8 cellular contexts compared by ENCODE assay signal in the genomic region with DNA sequence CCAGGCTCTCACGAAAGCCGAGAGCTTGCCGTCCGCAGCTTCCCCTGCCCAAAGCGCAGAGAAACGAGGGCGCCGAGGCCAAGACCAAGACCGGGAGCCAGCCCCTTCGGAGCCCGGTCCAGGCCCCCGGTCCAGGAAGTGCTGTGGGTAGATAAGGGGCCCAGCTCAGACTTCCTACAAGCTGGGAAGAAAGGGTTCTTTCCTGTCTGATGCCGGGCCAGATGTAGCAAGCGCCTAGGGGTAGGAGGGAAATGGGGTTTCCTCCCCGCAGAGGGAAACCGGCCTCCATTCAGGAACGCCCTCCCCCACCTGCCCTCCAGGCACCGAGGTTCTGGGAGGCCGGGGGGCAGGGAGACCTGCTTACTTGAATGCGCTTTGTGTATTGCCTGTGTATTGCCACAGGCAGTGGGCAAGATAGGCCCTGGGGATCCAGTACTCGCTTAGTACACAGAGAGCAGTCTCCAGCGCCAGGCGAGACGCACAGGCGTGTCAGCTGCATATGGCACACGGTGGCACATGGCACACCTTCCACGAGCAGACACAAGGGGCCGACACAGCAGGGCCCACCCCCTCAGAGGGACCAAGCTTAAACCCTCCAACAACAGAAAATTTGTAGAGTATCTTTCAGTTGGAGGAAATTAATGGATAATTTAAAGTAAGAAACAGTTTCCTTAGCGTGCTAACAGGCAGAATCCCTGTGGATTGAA. TPM values are rescaled to one million over a fixed set of nuclear protein-coding genes. Genes with fewer than 3 reads are reported as not detected.
DNase-seq lines count a peak whose midpoint lies in the region; ATAC-seq and TF ChIP-seq lines count a peak whose summit lies in the region.

No MANE protein-coding gene starts in this region.

- H4K8ac ChIP-seq in IMR-90 (ENCODE audit: low read depth in 2 of 2, low read length in 2 of 2): peak overlapping the region; percentile 61 to 87; a peak in 2 of 4 replicates

- peak overlapping the region; percentile 70 for H3K4ac ChIP-seq in IMR-90 (ENCODE audit: low read depth, low read length)

- no peak for TF ChIP-seq CTCF in IMR-90 (conservative IDR thresholded peaks at IDR 0.05; ENCODE audit: low read depth, low read length)
- no peak for TF ChIP-seq CTCF in liver (IDR thresholded peaks at IDR 0.05; ENCODE audit: low read depth, low read length, missing input control)

- peaks cover 21% of the 10 kb centered on the region for H3K4me1 Mint-ChIP-seq in T-helper 1 cell treated with Interleukin-12 subunit alpha and Interleukin-12 subunit beta and Interleukin-4 antibody, amounts not matched to agents 30 μg/mL and 1 μg/mL, for 36 hours (ENCODE audit: low read depth)
- H3K4me1 Mint-ChIP-seq in stimulated activated memory B cell treated with anti-CD40 and anti-IgM and Interleukin-4, amounts not matched to agents 10 μg/mL and 1 μg/mL and 100 μg/mL, for 72 hours: peaks cover 12% of the 10 kb centered on the region

- H3K14ac ChIP-seq in IMR-90 (replicated peaks; ENCODE audit: low read depth, low read length): no peak overlapping the region; the same call in 1 of the 2 replicates

- H2AFZ ChIP-seq in IMR-90 (replicated peaks; ENCODE audit: low read length, poor library complexity): peak overlapping the region; percentile 94

- TF ChIP-seq RAD21 in IMR-90 (IDR thresholded peaks at IDR 0.05; ENCODE audit: low read length) (no peak), liver (IDR thresholded peaks at IDR 0.05) (no peak)

- H3K27ac ChIP-seq in IMR-90 (ENCODE audit: insufficient read depth, low read length): no peak overlapping the region
- peak overlapping the region; percentile 73 to 75 for H3K27ac ChIP-seq in liver (ENCODE audit: low read depth in 1 of 2, low read length in 2 of 2)

- peak overlapping the region; percentile 8; the same call in 1 of the 2 replicates for H2BK120ac ChIP-seq in IMR-90 (ENCODE audit: low read depth, low read length)

- H3K27me3 ChIP-seq in IMR-90 (ENCODE audit: control insufficient read depth, insufficient read depth, low read length) (peaks cover under 1% of the 10 kb centered on the region; the same call in 1 of the 2 replicates), liver (ENCODE audit: control insufficient read depth in 4 of 4, insufficient read depth in 4 of 4, low read length in 3 of 4) (no peaks in the 10 kb centered on the region)

- no peak overlapping the region; the same call in 1 of the 2 replicates for H2BK20ac ChIP-seq in IMR-90 (ENCODE audit: low read depth, low read length)

- dilution Hi-C loops in IMR-90 (cut with HindIII; ENCODE audit: low sequenced_read_pairs, unreplicated experiment): no loop called here

- H2AK5ac ChIP-seq in IMR-90 (ENCODE audit: low read depth, low read length): peak overlapping the region; percentile 75; the same call in 1 of the 2 replicates

- H4K5ac ChIP-seq in IMR-90 (ENCODE audit: low read depth, low read length): no peak overlapping the region

- H3K18ac ChIP-seq in IMR-90 (ENCODE audit: low read depth, low read length): no peak overlapping the region

- in situ Hi-C loops in IMR-90 (cut with MboI; ENCODE audit: low sequenced_read_pairs): no loop called here
- in situ Hi-C loops in T47D (cut with HindIII; ENCODE audit: low pct_unique_long_range_greater_than_20kb, low sequenced_read_pairs): no loop called here

- H3K9me3 Mint-ChIP-seq in T-helper 1 cell treated with Interleukin-12 subunit alpha and Interleukin-12 subunit beta and Interleukin-4 antibody, amounts not matched to agents 30 μg/mL and 1 μg/mL, for 36 hours: no peaks in the 10 kb centered on the region
- H3K9me3 Mint-ChIP-seq in stimulated activated memory B cell treated with anti-CD40 and anti-IgM and Interleukin-4, amounts not matched to agents 10 μg/mL and 1 μg/mL and 100 μg/mL, for 72 hours: no peaks in the 10 kb centered on the region

- peaks cover 4% of the 10 kb centered on the region for H3K4me1 ChIP-seq in IMR-90 (ENCODE audit: control insufficient read depth, insufficient read depth, low read length)
- H3K4me1 ChIP-seq in liver (ENCODE audit: control insufficient read depth in 4 of 4, insufficient read depth in 4 of 4, low read length in 3 of 4): peaks cover 7 to 16% (median 9%) of the 10 kb centered on the region in 4 donors

- intact Hi-C loops in IMR-90 (cut with micrococcal nuclease): no loop called here

- CTCF ChIA-PET in IMR-90 (lab: Yijun Ruan, JAX): interaction anchor here (0.5 kb wide), 1 partner anchor 1583 kb away, joined by 5 read pairs; no protein-coding TSS in a partner anchor

- no peak overlapping the region for H2BK15ac ChIP-seq in IMR-90 (ENCODE audit: low read depth, low read length)

- H3K9me3 ChIP-seq in IMR-90 (ENCODE audit: control insufficient read depth, insufficient read depth, low read length): no peaks in the 10 kb centered on the region
- H3K9me3 ChIP-seq in liver (ENCODE audit: control insufficient read depth in 4 of 4, low read length in 3 of 4): no peaks in the 10 kb centered on the region

- TF ChIP-seq POLR2A in IMR-90 (IDR thresholded peaks at IDR 0.05; ENCODE audit: low read depth, low read length): no peak

- no peaks in the 10 kb centered on the region for H4K20me1 ChIP-seq in IMR-90 (ENCODE audit: insufficient read depth, low read length)

- H3K9me1 ChIP-seq in IMR-90 (ENCODE audit: insufficient read depth, low read length): no peaks in the 10 kb centered on the region

- H3K27ac Mint-ChIP-seq in T-helper 1 cell treated with Interleukin-12 subunit alpha and Interleukin-12 subunit beta and Interleukin-4 antibody, amounts not matched to agents 30 μg/mL and 1 μg/mL, for 36 hours: no peak overlapping the region
- H3K27ac Mint-ChIP-seq in stimulated activated memory B cell treated with anti-CD40 and anti-IgM and Interleukin-4, amounts not matched to agents 10 μg/mL and 1 μg/mL and 100 μg/mL, for 72 hours: peak overlapping the region; percentile 69

- H3K4me3 ChIP-seq in IMR-90 (ENCODE audit: insufficient read depth, low read depth, low read length) (no peak overlapping the region), liver (ENCODE audit: low read depth in 1 of 3, low read length in 3 of 3) (peak overlapping the region in 1 of 3 donors; percentile 76)

- peaks cover 38% of the 10 kb centered on the region for H3K27me3 Mint-ChIP-seq in T-helper 1 cell treated with Interleukin-12 subunit alpha and Interleukin-12 subunit beta and Interleukin-4 antibody, amounts not matched to agents 30 μg/mL and 1 μg/mL, for 36 hours (ENCODE audit: low read depth)
- H3K27me3 Mint-ChIP-seq in stimulated activated memory B cell treated with anti-CD40 and anti-IgM and Interleukin-4, amounts not matched to agents 10 μg/mL and 1 μg/mL and 100 μg/mL, for 72 hours: no peaks in the 10 kb centered on the region

- POLR2A ChIA-PET in IMR-90 (lab: Charles Lee; ENCODE audit: unreplicated experiment): no interaction called here

- BruUV-seq in IMR-90 (replicated peaks; lab: Mats Ljungman, UMichigan): no TSS peak

- peaks cover 1% of the 10 kb centered on the region for H3K36me3 Mint-ChIP-seq in T-helper 1 cell treated with Interleukin-12 subunit alpha and Interleukin-12 subunit beta and Interleukin-4 antibody, amounts not matched to agents 30 μg/mL and 1 μg/mL, for 36 hours (ENCODE audit: low read depth)
- no peaks in the 10 kb centered on the region for H3K36me3 Mint-ChIP-seq in stimulated activated memory B cell treated with anti-CD40 and anti-IgM and Interleukin-4, amounts not matched to agents 10 μg/mL and 1 μg/mL and 100 μg/mL, for 72 hours

- H3K4me3 Mint-ChIP-seq in T-helper 1 cell treated with Interleukin-12 subunit alpha and Interleukin-12 subunit beta and Interleukin-4 antibody, amounts not matched to agents 30 μg/mL and 1 μg/mL, for 36 hours: peak overlapping the region; percentile 25
- H3K4me3 Mint-ChIP-seq in stimulated activated memory B cell treated with anti-CD40 and anti-IgM and Interleukin-4, amounts not matched to agents 10 μg/mL and 1 μg/mL and 100 μg/mL, for 72 hours: peak overlapping the region; percentile 69

- H2AK9ac ChIP-seq in IMR-90 (replicated peaks; ENCODE audit: low read depth, low read length, poor library complexity): peak overlapping the region; percentile 69

- H3K4me2 ChIP-seq in IMR-90 (ENCODE audit: low read depth, low read length): no peak overlapping the region

- H2BK5ac ChIP-seq in IMR-90 (ENCODE audit: low read depth, low read length, poor library complexity, severe bottlenecking): no peak overlapping the region

- peak; percentile 22 for ATAC-seq in GM19043 (IDR thresholded peaks at IDR 0.05; ENCODE audit: low read depth, unreplicated experiment)
- ATAC-seq in IMR-90 (ENCODE audit: low read depth): no peak
- ATAC-seq in stimulated activated memory B cell treated with anti-CD40 and anti-IgM and Interleukin-4, amounts not matched to agents 10 μg/mL and 1 μg/mL and 100 μg/mL, for 72 hours: peak; percentile 6

- H3K79me1 ChIP-seq in IMR-90 (ENCODE audit: low read depth in 1 of 2, low read length in 2 of 2): no peaks in the 10 kb centered on the region

- no peak overlapping the region for H3K23ac ChIP-seq in IMR-90 (ENCODE audit: low read depth, low read length)

- 77% methylated on average over 7 of the region's 29 CpGs; no CpG with 5 or more reads in 1 of the 2 experiments for WGBS in IMR-90 (ENCODE audit: extremely low coverage in 2 of 2, insufficient read length in 1 of 2), 2 experiments
- 61% methylated on average over 29 of the region's 29 CpGs for WGBS in liver

- H3K9ac ChIP-seq in IMR-90 (ENCODE audit: low read depth, low read length) (no peak overlapping the region), liver (ENCODE audit: low read depth in 1 of 2, low read length in 2 of 2) (peak overlapping the region in 1 of 2 donors; percentile 38)

- no peaks in the 10 kb centered on the region for H3K36me3 ChIP-seq in IMR-90 (ENCODE audit: control insufficient read depth, insufficient read depth, low read length)
- no peaks in the 10 kb centered on the region for H3K36me3 ChIP-seq in liver (ENCODE audit: control insufficient read depth in 4 of 4, insufficient read depth in 3 of 4, low read depth in 1 of 4, low read length in 3 of 4)

- H3K56ac ChIP-seq in IMR-90 (ENCODE audit: extremely low read depth, insufficient read depth, low read length): no peak overlapping the region

- H4K91ac ChIP-seq in IMR-90 (ENCODE audit: insufficient read depth, low read depth, low read length): no peak overlapping the region

- no peak for DNase-seq in IMR-90
- DNase-seq in T47D (ENCODE audit: low read depth in 1 of 2, low spot score in 1 of 2): peak; percentile 52 to 80
- no peak for DNase-seq in cortex of kidney (lab: John Stamatoyannopoulos, UW)
- no peak for DNase-seq in medulla oblongata (ENCODE audit: extremely low spot score)

RNA-seq across cellular contexts. Expression of gene CYB561, which starts 1.0 kb away (rescaled TPM):
- 1.1 and 2.5 TPM in 2 replicates for total RNA-seq in IMR-90 (2012; rRNA removed)
- 3.0 and 3.8 TPM in 2 replicates for polyA plus RNA-seq in IMR-90 (2012; rRNA removed)
- polyA plus RNA-seq in IMR-90 (2012; cell fraction: cytosol; rRNA removed): 1.8 and 5.0 TPM in 2 replicates
- polyA plus RNA-seq in IMR-90 (2012; cell fraction: nucleus; rRNA removed; ENCODE audit: low replicate concordance): 2.9 and 8.1 TPM in 2 replicates
- total RNA-seq in liver: 10 to 100 TPM in 1 of 2 donors, under 1 TPM in 1; 0.93 to 18.5 TPM
- 10 to 100 TPM in 1 of 2 donors, 1 to 10 TPM in 1; 9.5 to 16.3 TPM for polyA plus RNA-seq in liver

RNA-seq across cellular contexts. Expression of gene ACE, which starts 29.7 kb away (rescaled TPM):
- 1.4 TPM in 2 replicates for total RNA-seq in IMR-90 (2012; rRNA removed)
- 3.5 and 5.8 TPM in 2 replicates for polyA plus RNA-seq in IMR-90 (2012; rRNA removed)
- 4.0 and 5.5 TPM in 2 replicates for polyA plus RNA-seq in IMR-90 (2012; cell fraction: cytosol; rRNA removed)
- 10.1 and 21.1 TPM in 2 replicates for polyA plus RNA-seq in IMR-90 (2012; cell fraction: nucleus; rRNA removed; ENCODE audit: low replicate concordance)
- total RNA-seq in liver: 1 to 10 TPM; 2.1 to 6.9 TPM
- polyA plus RNA-seq in liver: 1 to 10 TPM; 1.1 to 2.7 TPM

Comparison
In these comparisons a context has a peak if more than half of its experiments do, and no peak if none do; other contexts are left out.
1. DNase-seq: peak in T47D (2 of 2); none in IMR-90 (single experiment), cortex of kidney (single experiment) and medulla oblongata (single experiment).